ENCODE assay signal across 15 cellular contexts in genomic region chr6:14000901-14001300, GRCh38.
DNase-seq lines count a peak whose midpoint lies in the region; ATAC-seq, FAIRE-seq and TF ChIP-seq lines count a peak whose summit lies in the region.
"Had no signal": no experiment of that assay in that cellular context is flagged by ENCODE, and none has a peak within 500 bp of the region (broad histone marks: within the 10 kb centered on the region; RNA-seq: fewer than 3 reads in every experiment).

No MANE protein-coding gene starts in this region.

- H2AFZ ChIP-seq in GM23338, result peak overlapping the region; percentile 52; the same call in 1 of the 2 replicates

- no peak for FAIRE-seq in A549 (lab: Jason Lieb, UNC)

- TF ChIP-seq CTCF in A549 (IDR thresholded peaks at IDR 0.05) (no peak), GM23338 (conservative IDR thresholded peaks at IDR 0.05; ENCODE audit: low read depth in 2 of 2) (no peak), tibial artery (IDR thresholded peaks at IDR 0.05) (no peak), adrenal gland (IDR thresholded peaks at IDR 0.05) (no peak)

- peaks cover 15% of the 10 kb centered on the region for H3K4me1 Mint-ChIP-seq in GM23338

- peaks cover 19% of the 10 kb centered on the region for H3K4me1 ChIP-seq in A549
- peaks cover 19% of the 10 kb centered on the region for H3K4me1 ChIP-seq in GM23338 (ENCODE audit: insufficient read depth)
- no peaks in the 10 kb centered on the region for H3K4me1 ChIP-seq in tibial artery
- H3K4me1 ChIP-seq in adrenal gland (replicated peaks in 1 of 2), result no peaks in the 10 kb centered on the region
- H3K4me1 ChIP-seq: thyroid gland had no signal

- POLR2A ChIA-PET in A549 (lab: Yijun Ruan, JAX), result no interaction called here

- H3K27me3 ChIP-seq in GM23338 (ENCODE audit: insufficient read depth) (no peaks in the 10 kb centered on the region), tibial artery (peaks cover 0 to 2% of the 10 kb centered on the region in 2 donors), adrenal gland (no peaks in the 10 kb centered on the region)
- H3K27me3 ChIP-seq: MG63, thyroid gland had no signal

- H3K4me3 ChIP-seq in A549 (no peak overlapping the region), GM23338 (no peak overlapping the region), tibial artery (no peak overlapping the region), adrenal gland (no peak overlapping the region)
- H3K4me3 ChIP-seq: MG63, thyroid gland had no signal

- H3K79me2 ChIP-seq in GM23338 (replicated peaks; ENCODE audit: insufficient read depth), result no peaks in the 10 kb centered on the region

- peak in 1 of 2 experiments; percentile 3 for DNase-seq in A549 (ENCODE audit: low read depth in 1 of 2, low spot score in 1 of 2)
- DNase-seq in GM23338 (ENCODE audit: low spot score), result no peak
- DNase-seq in iris pigment epithelial cell (ENCODE audit: low read depth), result peak; percentile 2
- no peak for DNase-seq in activated gamma-delta T cell (lab: John Stamatoyannopoulos, UW)
- no peak for DNase-seq in tibial artery
- no peak for DNase-seq in adrenal gland
- DNase-seq: activated CD4-positive, alpha-beta T cell treated with anti-CD3 and anti-CD28 coated beads for 4 hours; activated CD8-positive, alpha-beta memory T cell treated with anti-CD3 and anti-CD28 coated beads, Interleukin-2, amount 50 U/mL, for 4 hours; activated effector memory CD4-positive, alpha-beta T cell treated with anti-CD3 and anti-CD28 coated beads, Interleukin-2, amount 50 U/mL, for 16 hours; effector CD8-positive, alpha-beta T cell; hippocampal formation; thyroid gland had no signal

- H3K4me2 ChIP-seq in A549 (peak overlapping the region; percentile 66), GM23338 (no peak overlapping the region)

- CTCF ChIA-PET in A549 (lab: Yijun Ruan, JAX), result interaction anchor here (1.6 kb wide), 1 partner anchor 66 kb away, joined by 3 read pairs; no protein-coding TSS in a partner anchor

- no peak for TF ChIP-seq POLR2A in A549 (IDR thresholded peaks at IDR 0.05; ENCODE audit: low read length)
- TF ChIP-seq POLR2A in adrenal gland (IDR thresholded peaks at IDR 0.05), result no peak

- H3K4me3 Mint-ChIP-seq in GM23338, result no peak overlapping the region

- H3K9me2 ChIP-seq in GM23338 (ENCODE audit: insufficient read depth), result no peaks in the 10 kb centered on the region

- H3F3A ChIP-seq in GM23338 (replicated peaks; ENCODE audit: low read depth), result no peaks in the 10 kb centered on the region

- H3K27ac ChIP-seq in A549 (peak overlapping the region; percentile 74 to 88), GM23338 (ENCODE audit: low read depth) (no peak overlapping the region), tibial artery (no peak overlapping the region), adrenal gland (no peak overlapping the region)
- H3K27ac ChIP-seq: thyroid gland had no signal

- ATAC-seq in A549, result peak; percentile 32 to 45; a peak in 2 of 6 replicates
- no peak for ATAC-seq in GM23338
- ATAC-seq in SK-N-SH treated with all-trans-retinoic acid at 6 μM for 48 hours, result peak; percentile 54
- no peak for ATAC-seq in HG03432 (IDR thresholded peaks at IDR 0.05; ENCODE audit: unreplicated experiment)

- H3K9me3 ChIP-seq in A549 (peaks cover 9% of the 10 kb centered on the region; the same call in 1 of the 3 replicates), tibial artery (no peaks in the 10 kb centered on the region), adrenal gland (replicated peaks in 1 of 3) (no peaks in the 10 kb centered on the region)
- H3K9me3 ChIP-seq: MG63, thyroid gland had no signal

- no peak for TF ChIP-seq RAD21 in A549 (conservative IDR thresholded peaks at IDR 0.05 in 1 of 2, IDR thresholded peaks at IDR 0.05 in 1 of 2)

- H4K20me1 ChIP-seq in GM23338 (replicated peaks; ENCODE audit: insufficient read depth), result no peaks in the 10 kb centered on the region

- H3K36me3 ChIP-seq in GM23338 (ENCODE audit: insufficient read depth), result no peaks in the 10 kb centered on the region; the same call in 1 of the 2 replicates
- no peaks in the 10 kb centered on the region for H3K36me3 ChIP-seq in tibial artery
- no peaks in the 10 kb centered on the region for H3K36me3 ChIP-seq in adrenal gland (replicated peaks in 1 of 2)
- H3K36me3 ChIP-seq: MG63, thyroid gland had no signal

- H3K9me3 Mint-ChIP-seq in GM23338, result peaks cover 8% of the 10 kb centered on the region; the same call in 2 of the 3 replicates

- H3K36me3 Mint-ChIP-seq in GM23338 (ENCODE audit: low read depth), result no peaks in the 10 kb centered on the region

- intact Hi-C loops in tibial artery (cut with DNase I; ENCODE audit: low total_unique reads) (no loop called here), adrenal gland (cut with DNase I) (no loop called here)

- TF ChIP-seq EP300 in A549 (IDR thresholded peaks at IDR 0.05), result no peak

- no peak overlapping the region for H3K27ac Mint-ChIP-seq in GM23338

- whole genome bisulfite sequencing in A549 (ENCODE audit: missing lambda C conversion rate), result 46% methylated on average over 3 of the region's 3 CpGs
- 73 to 78% (median 76%) methylated on average over 3 of the region's 3 CpGs for WGBS in adrenal gland, 4 donors

- no peaks in the 10 kb centered on the region for H3K27me3 Mint-ChIP-seq in GM23338 (ENCODE audit: insufficient read depth, low read depth, poor library complexity)

TF ChIP-seq in A549, 52 proteins besides CTCF, POLR2A, EP300 and RAD21:
- no peak for TF ChIP-seq POLR2AphosphoS2 (conservative IDR thresholded peaks at IDR 0.05; ENCODE audit: low read length)
- no peak for TF ChIP-seq EHMT2 (IDR thresholded peaks at IDR 0.05; ENCODE audit: low read depth)
- no peak for TF ChIP-seq RCOR1 (IDR thresholded peaks at IDR 0.05; ENCODE audit: low read depth, low read length)
- no peak for TF ChIP-seq TP53 (CRISPR knock-in tag; IDR thresholded peaks at IDR 0.05)
- no peak for TF ChIP-seq RNF2 (IDR thresholded peaks at IDR 0.05; ENCODE audit: borderline replicate concordance, low read depth)

TF ChIP-seq in GM23338, 12 proteins besides CTCF, POLR2A, EP300 and RAD21 (continues in another document):
- TF ChIP-seq POLR2AphosphoS5 (IDR thresholded peaks at IDR 0.05; ENCODE audit: low read depth) (no peak), EZH2phosphoT487 (IDR thresholded peaks at IDR 0.05; ENCODE audit: unreplicated experiment) (no peak)
- TF ChIP-seq, protein P1, sequence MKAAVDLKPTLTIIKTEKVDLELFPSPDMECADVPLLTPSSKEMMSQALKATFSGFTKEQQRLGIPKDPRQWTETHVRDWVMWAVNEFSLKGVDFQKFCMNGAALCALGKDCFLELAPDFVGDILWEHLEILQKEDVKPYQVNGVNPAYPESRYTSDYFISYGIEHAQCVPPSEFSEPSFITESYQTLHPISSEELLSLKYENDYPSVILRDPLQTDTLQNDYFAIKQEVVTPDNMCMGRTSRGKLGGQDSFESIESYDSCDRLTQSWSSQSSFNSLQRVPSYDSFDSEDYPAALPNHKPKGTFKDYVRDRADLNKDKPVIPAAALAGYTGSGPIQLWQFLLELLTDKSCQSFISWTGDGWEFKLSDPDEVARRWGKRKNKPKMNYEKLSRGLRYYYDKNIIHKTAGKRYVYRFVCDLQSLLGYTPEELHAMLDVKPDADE (IDR thresholded peaks at IDR 0.05), result no peak

TF ChIP-seq in SK-N-SH treated with all-trans-retinoic acid at 6 μM for 48 hours, 23 proteins besides CTCF, POLR2A, EP300 and RAD21:
- TF ChIP-seq PPARA (CRISPR knock-in tag; IDR thresholded peaks at IDR 0.05; ENCODE audit: borderline replicate concordance), result no peak
- no peak for TF ChIP-seq ZNF565 (CRISPR knock-in tag; conservative IDR thresholded peaks at IDR 0.05; ENCODE audit: low read depth)
- no peak for TF ChIP-seq ISL1 (CRISPR knock-in tag; IDR thresholded peaks at IDR 0.05)
- no peak for TF ChIP-seq TCF4 (CRISPR knock-in tag; IDR thresholded peaks at IDR 0.05; ENCODE audit: borderline replicate concordance)
- no peak for TF ChIP-seq ESRRG (CRISPR knock-in tag; IDR thresholded peaks at IDR 0.05)
- no peak for TF ChIP-seq ZFP3 (CRISPR knock-in tag; IDR thresholded peaks at IDR 0.05)
- no peak for TF ChIP-seq POU6F1 (CRISPR knock-in tag; IDR thresholded peaks at IDR 0.05; ENCODE audit: borderline replicate concordance, low read depth)
- TF ChIP-seq, protein P2, sequence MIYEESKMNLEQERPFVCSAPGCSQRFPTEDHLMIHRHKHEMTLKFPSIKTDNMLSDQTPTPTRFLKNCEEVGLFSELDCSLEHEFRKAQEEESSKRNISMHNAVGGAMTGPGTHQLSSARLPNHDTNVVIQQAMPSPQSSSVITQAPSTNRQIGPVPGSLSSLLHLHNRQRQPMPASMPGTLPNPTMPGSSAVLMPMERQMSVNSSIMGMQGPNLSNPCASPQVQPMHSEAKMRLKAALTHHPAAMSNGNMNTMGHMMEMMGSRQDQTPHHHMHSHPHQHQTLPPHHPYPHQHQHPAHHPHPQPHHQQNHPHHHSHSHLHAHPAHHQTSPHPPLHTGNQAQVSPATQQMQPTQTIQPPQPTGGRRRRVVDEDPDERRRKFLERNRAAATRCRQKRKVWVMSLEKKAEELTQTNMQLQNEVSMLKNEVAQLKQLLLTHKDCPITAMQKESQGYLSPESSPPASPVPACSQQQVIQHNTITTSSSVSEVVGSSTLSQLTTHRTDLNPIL (CRISPR knock-in tag; IDR thresholded peaks at IDR 0.05; ENCODE audit: low read depth), result no peak
- TF ChIP-seq BACH2 (CRISPR knock-in tag; IDR thresholded peaks at IDR 0.05; ENCODE audit: borderline replicate concordance), result no peak
- TF ChIP-seq OSR1 (CRISPR knock-in tag; IDR thresholded peaks at IDR 0.05), result no peak

Comparison
In these comparisons a context has a peak if more than half of its experiments do, and no peak if none do; other contexts are left out.
1. ATAC-seq: peak in A549 (2 of 2) and SK-N-SH treated with all-trans-retinoic acid at 6 μM for 48 hours (single experiment); none in GM23338 (single experiment) and HG03432 (single experiment).
2. H3K27ac ChIP-seq: peak in A549 (2 of 2); none in GM23338 (single experiment), tibial artery (0 of 2) and adrenal gland (0 of 5).